ENCODE assay signal across 8 cellular contexts in the genomic region with DNA sequence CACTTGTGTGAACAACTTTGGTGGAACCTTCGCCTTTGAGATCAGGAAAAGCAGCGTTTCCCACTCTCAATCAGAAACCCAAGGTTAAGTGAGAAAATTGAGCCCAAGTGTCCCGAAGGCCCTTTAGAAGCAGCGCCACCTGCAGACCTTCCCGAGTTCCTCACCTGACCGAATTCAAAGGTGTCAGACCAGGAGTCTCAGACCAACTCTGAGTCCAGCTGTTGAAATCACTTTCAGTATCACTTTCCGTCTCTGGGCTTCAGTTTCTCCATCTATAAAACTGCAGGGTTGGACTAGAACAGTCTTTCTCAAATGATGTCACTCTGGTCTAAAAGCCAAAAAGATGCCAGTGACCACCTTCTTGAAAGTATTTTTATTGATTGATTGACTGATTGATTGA. TPM values are rescaled to one million over a fixed set of nuclear protein-coding genes. Genes with fewer than 3 reads are reported as not detected.
A peak's percentile ranks its signal among the peaks of the same experiment; 100 is the strongest.
DNase-seq lines count a peak whose midpoint lies in the region; ATAC-seq and TF ChIP-seq lines count a peak whose summit lies in the region.

No MANE protein-coding gene starts in this region.

- H3K4me3 ChIP-seq in AG10803 (ENCODE audit: low read length): no peak overlapping the region

- intact Hi-C loops in Right ventricle myocardium inferior (cut with DNase I): no loop called here

- peak; percentile 74 for ATAC-seq in GM18508 (IDR thresholded peaks at IDR 0.05; ENCODE audit: insufficient read depth, unreplicated experiment)
- ATAC-seq in HG02759 (IDR thresholded peaks at IDR 0.05; ENCODE audit: unreplicated experiment): peak; percentile 85
- no peak for ATAC-seq in Right ventricle myocardium inferior

- peak; percentile 13; the same call in 1 of the 2 replicates for TF ChIP-seq CTCF in AG10803 (conservative IDR thresholded peaks at IDR 0.05; ENCODE audit: low read length)

- DNase-seq in AG10803 (ENCODE audit: low read depth) (no peak), NCI-H460 (ENCODE audit: extremely low read depth, low read depth) (peak; percentile 14), erythroblast (lab: John Stamatoyannopoulos, UW) (peak; percentile 44 to 63), Right ventricle myocardium inferior (ENCODE audit: missing footprints) (no peak), middle frontal gyrus (ENCODE audit: extremely low spot score, low spot score) (no peak)
- DNase-seq in NK-92 treated with Interleukin-12 subunit alpha and Interleukin-12 subunit beta, amount 100 ng/mL, for 24 hours (lab: John Stamatoyannopoulos, UW): no peak

- no peak for TF ChIP-seq POLR2A in erythroblast (IDR thresholded peaks at IDR 0.05; ENCODE audit: low read length)

RNA-seq across cellular contexts. Expression of a gene that starts 31.7 kb away (rescaled TPM):
- 92.0 and 94.9 TPM in 2 replicates for total RNA-seq in NCI-H460 (2014; rRNA removed; shearing (Covaris generic))
- 174 and 183 TPM in 2 replicates for polyA plus RNA-seq in NCI-H460 (2014; cell fraction: nucleus; rRNA removed)
- total RNA-seq in Right ventricle myocardium inferior: 111 TPM

Comparison
In these comparisons a context has a peak if more than half of its experiments do, and no peak if none do; other contexts are left out.
1. DNase-seq: peak in NCI-H460 (single experiment) and erythroblast (2 of 2); none in AG10803 (single experiment), NK-92 treated with Interleukin-12 subunit alpha and Interleukin-12 subunit beta, amount 100 ng/mL, for 24 hours (single experiment), Right ventricle myocardium inferior (single experiment) and middle frontal gyrus (single experiment).